In the genomic region with DNA sequence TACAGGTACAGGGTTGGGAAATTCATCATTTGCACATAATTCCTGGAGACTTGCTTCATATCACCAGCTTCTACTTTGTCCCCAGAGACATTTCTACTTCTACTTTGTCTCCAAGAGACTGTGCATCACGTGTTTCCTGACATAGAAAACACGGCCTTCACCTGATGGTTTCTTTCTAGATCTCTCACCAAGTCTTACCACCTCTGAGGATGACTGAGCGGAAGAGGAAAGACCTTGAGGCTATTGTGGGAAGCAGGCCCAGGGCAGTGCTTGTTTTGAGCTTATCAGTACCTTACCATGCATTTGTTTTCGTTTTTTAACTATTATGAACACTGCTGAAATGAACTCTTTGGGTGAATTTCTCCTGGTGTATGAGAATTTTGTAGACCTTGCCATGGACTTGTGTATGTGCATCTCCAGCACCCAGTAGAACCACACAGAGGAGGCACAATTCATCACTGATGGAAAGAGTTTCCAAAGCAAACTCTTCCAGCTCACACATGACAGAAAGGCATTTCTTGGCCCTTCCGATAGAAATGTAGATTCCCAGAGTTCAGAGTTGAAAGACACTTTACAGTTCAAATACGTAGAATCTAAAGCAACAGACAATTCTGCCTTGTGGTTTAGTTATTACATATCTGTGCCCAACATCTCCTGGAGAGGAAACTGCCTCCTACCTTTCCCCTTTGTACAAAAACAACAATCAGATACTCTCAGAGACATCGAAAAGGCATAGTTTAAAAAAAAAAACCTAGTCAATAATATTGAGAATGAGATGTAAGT, we compare ENCODE assay signal across 9 cellular contexts.
DNase-seq lines count a peak whose midpoint lies in the region; ATAC-seq, FAIRE-seq and TF ChIP-seq lines count a peak whose summit lies in the region.
"Had no signal": no experiment of that assay in that cellular context is flagged by ENCODE, and none has a peak within 500 bp of the region (broad histone marks: within the 10 kb centered on the region; RNA-seq: fewer than 3 reads in every experiment).

No MANE protein-coding gene starts in this region.

- peak overlapping the region; percentile 60 for H3K9ac ChIP-seq in Loucy (ENCODE audit: low read depth, low read length, poor library complexity, severe bottlenecking)

- TF ChIP-seq POLR2A in breast epithelium (IDR thresholded peaks at IDR 0.05), result no peak

- peak overlapping the region; percentile 93 for H3K4me2 ChIP-seq in Loucy (ENCODE audit: low read depth, low read length, poor library complexity, severe bottlenecking)

- no peaks in the 10 kb centered on the region for H4K20me1 ChIP-seq in Loucy (ENCODE audit: insufficient read depth, low read length, poor library complexity, severe bottlenecking)

- H3K4me3 ChIP-seq in Loucy (ENCODE audit: low read length, poor library complexity, severe bottlenecking) (peak overlapping the region; percentile 64), breast epithelium (no peak overlapping the region)
- H3K4me3 ChIP-seq: skin epidermis had no signal

- no peak overlapping the region for H2AFZ ChIP-seq in Loucy (ENCODE audit: low read length)

- H3K9me3 ChIP-seq in Loucy (ENCODE audit: insufficient read depth, low read depth, low read length), result no peaks in the 10 kb centered on the region
- H3K9me3 ChIP-seq in breast epithelium, result no peaks in the 10 kb centered on the region

- no peak overlapping the region for H3K27ac ChIP-seq in breast epithelium

- TF ChIP-seq CTCF in Loucy (conservative IDR thresholded peaks at IDR 0.05; ENCODE audit: low read length) (no peak), D721Med (IDR thresholded peaks at IDR 0.05; ENCODE audit: insufficient read depth, missing control alignments) (no peak), breast epithelium (IDR thresholded peaks at IDR 0.05) (no peak)

- H3K27me3 ChIP-seq in Loucy (ENCODE audit: insufficient read depth, low read length, poor library complexity, severe bottlenecking), result no peaks in the 10 kb centered on the region
- no peaks in the 10 kb centered on the region for H3K27me3 ChIP-seq in breast epithelium

- intact Hi-C loops in breast epithelium (cut with DNase I; ENCODE audit: low total_unique reads), result no loop called here

- DNase-seq in activated effector memory CD4-positive, alpha-beta T cell treated with anti-CD3 and anti-CD28 coated beads, Interleukin-2, amount 50 U/mL, for 16 hours, result peak; percentile 85
- DNase-seq in stimulated activated CD8-positive, alpha-beta memory T cell treated with anti-CD3 and anti-CD28 coated beads, Interleukin-15, amount 100 ng/mL, for 4 hours (ENCODE audit: low read depth in 2 of 2), result peak; percentile 8 to 43
- no peak for DNase-seq in NCI-H1048 (lab: John Stamatoyannopoulos, UW)
- DNase-seq in midbrain (lab: John Stamatoyannopoulos, UW), result no peak
- no peak for DNase-seq in D721Med (ENCODE audit: insufficient read length, low spot score)
- no peak for DNase-seq in breast epithelium (ENCODE audit: low spot score in 2 of 2)

- no peak for FAIRE-seq in D721Med (lab: Jason Lieb, UNC)

- H3K4me1 ChIP-seq in Loucy (ENCODE audit: insufficient read depth, low read length, poor library complexity, severe bottlenecking) (peaks cover 58% of the 10 kb centered on the region), breast epithelium (no peaks in the 10 kb centered on the region)

- H3K36me3 ChIP-seq in Loucy (ENCODE audit: insufficient read depth, low read length) (no peaks in the 10 kb centered on the region), breast epithelium (no peaks in the 10 kb centered on the region)

- no peaks in the 10 kb centered on the region for H3K9me2 ChIP-seq in Loucy (replicated peaks; ENCODE audit: low read depth, low read length)

- no peaks in the 10 kb centered on the region for H3K79me2 ChIP-seq in Loucy (ENCODE audit: insufficient read depth, low read length)

- peaks cover 23% of the 10 kb centered on the region for H3F3A ChIP-seq in Loucy (ENCODE audit: low read depth)

- peak; percentile 67 for ATAC-seq in GM19351 (IDR thresholded peaks at IDR 0.05; ENCODE audit: unreplicated experiment)

Comparison
In these comparisons a context has a peak if more than half of its experiments do, and no peak if none do; other contexts are left out.
1. DNase-seq: peak in activated effector memory CD4-positive, alpha-beta T cell treated with anti-CD3 and anti-CD28 coated beads, Interleukin-2, amount 50 U/mL, for 16 hours (single experiment) and stimulated activated CD8-positive, alpha-beta memory T cell treated with anti-CD3 and anti-CD28 coated beads, Interleukin-15, amount 100 ng/mL, for 4 hours (2 of 2); none in NCI-H1048 (single experiment), midbrain (single experiment), D721Med (single experiment) and breast epithelium (0 of 2).